26 cellular contexts compared by ENCODE assay signal in genomic region chr9:13550519-13550918, GRCh38.
"Had no signal": no experiment of that assay in that cellular context is flagged by ENCODE, and none has a peak within 500 bp of the region (broad histone marks: within the 10 kb centered on the region; RNA-seq: fewer than 3 reads in every experiment).

No MANE protein-coding gene starts in this region.

- H3K36me3 Mint-ChIP-seq: activated naive CD8-positive, alpha-beta T cell had no signal

- H3K36me3 ChIP-seq: esophagus squamous epithelium, gastroesophageal sphincter, heart right ventricle had no signal

- H3K4me1 Mint-ChIP-seq: activated T-helper 17 cell treated with anti-CD3 and anti-CD28 coated beads, Interleukin-2, amount 50 U/mL, for 72 hours had no signal

- H3K27me3 Mint-ChIP-seq: activated CD8-positive, alpha-beta T cell treated with anti-CD3 and anti-CD28 coated beads for 36 hours; activated naive CD8-positive, alpha-beta T cell; activated T-helper 17 cell treated with anti-CD3 and anti-CD28 coated beads, Interleukin-2, amount 50 U/mL, for 72 hours; effector memory CD8-positive, alpha-beta T cell had no signal

- ATAC-seq: activated CD8-positive, alpha-beta T cell treated with anti-CD3 and anti-CD28 coated beads for 36 hours; activated T-cell treated with anti-CD3 and anti-CD28 coated beads, Interleukin-2, amount 50 U/mL, for 4 hours; activated T-helper 17 cell treated with anti-CD3 and anti-CD28 coated beads, Interleukin-2, amount 50 U/mL, for 72 hours; body of pancreas; effector memory CD8-positive, alpha-beta T cell; gastroesophageal sphincter; heart right ventricle had no signal

- H3K27ac Mint-ChIP-seq: activated CD8-positive, alpha-beta T cell treated with anti-CD3 and anti-CD28 coated beads for 36 hours; activated naive CD8-positive, alpha-beta T cell; activated T-helper 17 cell treated with anti-CD3 and anti-CD28 coated beads, Interleukin-2, amount 50 U/mL, for 72 hours; effector memory CD8-positive, alpha-beta T cell had no signal

- H3K4me1 ChIP-seq: body of pancreas, esophagus squamous epithelium, gastroesophageal sphincter had no signal

- DNase-seq: activated CD4-positive, alpha-beta T cell treated with anti-CD3 and anti-CD28 coated beads for 1 hour; activated CD4-positive, alpha-beta T cell treated with anti-CD3 and anti-CD28 coated beads for 4 hours; activated CD4-positive, alpha-beta T cell treated with anti-CD3 and anti-CD28 coated beads, Interleukin-2, amount 50 U/mL, for 1 hour; activated CD4-positive, alpha-beta T cell treated with anti-CD3 and anti-CD28 coated beads, Interleukin-2, amount 50 U/mL, for 48 hours; activated CD8-positive, alpha-beta memory T cell treated with anti-CD3 and anti-CD28 coated beads for 24 hours; activated CD8-positive, alpha-beta T cell treated with anti-CD3 and anti-CD28 coated beads for 36 hours; activated effector memory CD4-positive, alpha-beta T cell treated with Interleukin-2 at 50 U/mL for 16 hours; activated gamma-delta T cell treated with Interleukin-2 at 50 U/mL for 16 hours; activated naive CD4-positive, alpha-beta T cell treated with anti-CD3 and anti-CD28 coated beads, Interleukin-2, amount 50 U/mL, for 16 hours; activated naive CD4-positive, alpha-beta T cell treated with Interleukin-2 at 50 U/mL for 16 hours; activated T-cell treated with anti-CD3 and anti-CD28 coated beads, Interleukin-2, amount 50 U/mL, for 4 hours; amniotic stem cell; body of pancreas; caudate nucleus; cortex of kidney; dermis blood vessel endothelial cell; effector CD4-positive, alpha-beta T cell; effector memory CD8-positive, alpha-beta T cell; esophagus squamous epithelium; foreskin melanocyte; heart right ventricle; hippocampal formation had no signal

- H3K4me3 ChIP-seq: body of pancreas, esophagus squamous epithelium, gastroesophageal sphincter, heart right ventricle had no signal

- H3K9me3 ChIP-seq: body of pancreas, esophagus squamous epithelium had no signal

- H3K27me3 ChIP-seq: body of pancreas, esophagus squamous epithelium, gastroesophageal sphincter, heart right ventricle had no signal

- H3K27ac ChIP-seq: body of pancreas, epithelial cell of prostate, esophagus squamous epithelium, gastroesophageal sphincter, heart right ventricle had no signal

- H3K4me3 Mint-ChIP-seq: activated CD8-positive, alpha-beta T cell treated with anti-CD3 and anti-CD28 coated beads for 36 hours; activated naive CD8-positive, alpha-beta T cell; activated T-cell treated with anti-CD3 and anti-CD28 coated beads, Interleukin-2, amount 50 U/mL, for 4 hours; activated T-helper 17 cell treated with anti-CD3 and anti-CD28 coated beads, Interleukin-2, amount 50 U/mL, for 72 hours; effector memory CD8-positive, alpha-beta T cell had no signal
